30 cellular contexts compared by ENCODE assay signal in the genomic region with DNA sequence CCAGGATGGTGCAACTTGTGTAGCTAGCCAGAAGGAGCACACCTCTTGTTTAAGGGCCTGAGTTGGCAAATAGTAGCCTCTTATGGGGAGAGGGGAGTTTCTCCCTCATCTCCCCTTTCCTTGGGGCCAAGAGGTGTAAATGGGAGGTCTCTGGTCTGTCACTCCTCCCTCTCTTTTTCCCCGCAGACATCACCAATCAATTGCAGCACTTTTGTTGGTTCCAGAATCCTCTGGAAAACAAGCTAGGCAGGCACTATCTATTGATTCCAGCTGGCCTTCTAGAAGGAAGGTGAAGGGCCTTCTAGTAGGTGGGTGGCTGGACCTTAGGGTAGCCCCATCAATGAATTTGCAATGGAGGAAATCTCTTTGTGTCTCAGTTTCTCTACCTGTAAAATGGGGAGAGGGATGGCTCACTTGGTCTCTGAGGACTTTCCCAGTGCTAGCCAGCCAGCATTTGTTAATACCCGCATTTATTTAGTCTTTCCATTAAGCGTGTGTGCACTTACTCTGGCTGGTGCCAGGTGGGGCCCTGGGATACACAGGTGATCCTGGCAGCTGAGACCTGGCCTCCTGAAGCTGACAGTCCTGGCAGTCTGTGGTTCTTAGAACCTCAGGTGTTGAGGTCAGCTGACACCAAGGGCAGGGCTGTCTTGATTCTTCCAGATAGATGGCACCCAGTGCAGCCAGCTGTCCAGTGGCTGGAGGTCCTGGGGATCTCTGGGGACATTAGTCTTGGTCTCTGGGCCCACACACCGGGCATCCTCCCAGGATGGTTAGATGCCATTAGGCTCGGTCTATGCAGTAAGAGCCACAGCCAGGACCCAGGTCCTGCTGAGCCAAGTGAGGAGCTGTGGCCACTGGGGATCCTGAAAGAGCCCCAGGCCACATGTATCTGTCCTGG. TPM values are rescaled to one million over a fixed set of nuclear protein-coding genes. Genes with fewer than 3 reads are reported as not detected.
DNase-seq lines count a peak whose midpoint lies in the region; ATAC-seq and TF ChIP-seq lines count a peak whose summit lies in the region.
"Had no signal": no experiment of that assay in that cellular context is flagged by ENCODE, and none has a peak within 500 bp of the region (broad histone marks: within the 10 kb centered on the region; RNA-seq: fewer than 3 reads in every experiment).

No MANE protein-coding gene starts in this region.

- H3K23ac ChIP-seq in mesendoderm (ENCODE audit: low read length): no peak overlapping the region

- peaks cover 0 to 3% (median 0%) of the 10 kb centered on the region in 9 donors for H3K36me3 ChIP-seq in heart right ventricle
- H3K36me3 ChIP-seq in endodermal cell (ENCODE audit: control insufficient read depth, insufficient read depth, low read length): no peaks in the 10 kb centered on the region
- H3K36me3 ChIP-seq in mesendoderm (ENCODE audit: control insufficient read depth, insufficient read depth, low read length): no peaks in the 10 kb centered on the region
- H3K36me3 ChIP-seq in prostate gland: no peaks in the 10 kb centered on the region
- H3K36me3 ChIP-seq: adrenal gland, stomach, thyroid gland had no signal

- H3K4me1 Mint-ChIP-seq in endodermal cell: peaks cover 40% of the 10 kb centered on the region
- H3K4me1 Mint-ChIP-seq: natural killer cell had no signal

- H3K27ac ChIP-seq in heart right ventricle (peak overlapping the region in 6 of 10 donors; percentile 11 to 89 (median 27)), endodermal cell (ENCODE audit: low read depth, low read length) (no peak overlapping the region), mesendoderm (ENCODE audit: low read depth, low read length) (no peak overlapping the region), prostate gland (no peak overlapping the region)
- H3K27ac ChIP-seq: dorsolateral prefrontal cortex, KMS-11, PC-9, stomach, thyroid gland had no signal

- no peak overlapping the region for H2BK5ac ChIP-seq in mesendoderm (ENCODE audit: low read length)

- H2BK15ac ChIP-seq in mesendoderm (replicated peaks; ENCODE audit: low read depth): no peak overlapping the region

- peaks cover 4% of the 10 kb centered on the region for H3K27me3 Mint-ChIP-seq in endodermal cell (ENCODE audit: insufficient read depth)
- H3K27me3 Mint-ChIP-seq: activated CD4-positive, alpha-beta memory T cell treated with anti-CD3 and anti-CD28 coated beads for 36 hours had no signal

- ATAC-seq in heart right ventricle: no peak
- ATAC-seq in left cardiac atrium: no peak
- no peak for ATAC-seq in GM19452 (IDR thresholded peaks at IDR 0.05; ENCODE audit: unreplicated experiment)
- ATAC-seq: natural killer cell had no signal

- H2BK120ac ChIP-seq in mesendoderm (ENCODE audit: low read depth, low read length): no peak overlapping the region

- H3K27me3 ChIP-seq in heart right ventricle: no peaks in the 10 kb centered on the region
- H3K27me3 ChIP-seq in endodermal cell (ENCODE audit: control insufficient read depth, insufficient read depth, low read length, poor library complexity, severe bottlenecking): no peaks in the 10 kb centered on the region
- H3K27me3 ChIP-seq in mesendoderm (ENCODE audit: insufficient read depth, low read length, poor library complexity): no peaks in the 10 kb centered on the region
- no peaks in the 10 kb centered on the region for H3K27me3 ChIP-seq in prostate gland (replicated peaks; ENCODE audit: insufficient read depth)
- H3K27me3 ChIP-seq: adrenal gland, stomach, thyroid gland had no signal

- H3K9me3 Mint-ChIP-seq in endodermal cell: no peaks in the 10 kb centered on the region
- H3K9me3 Mint-ChIP-seq: activated CD4-positive, alpha-beta memory T cell treated with anti-CD3 and anti-CD28 coated beads for 36 hours; activated T-helper 1 cell treated with anti-CD3 and anti-CD28 coated beads, Interleukin-12 subunit alpha, Interleukin-12 subunit beta, Interleukin-2, Interleukin-4 antibody, amounts not matched to agents 30 ng/mL and 10 ng/mL and 1 ng/mL, durations not matched to agents 14 hours and 24 hours and 36 hours; CD8-positive, alpha-beta memory T cell; natural killer cell had no signal

- H3K9me3 ChIP-seq in heart right ventricle (no peaks in the 10 kb centered on the region), endodermal cell (ENCODE audit: control insufficient read depth, low read length) (no peaks in the 10 kb centered on the region), prostate gland (no peaks in the 10 kb centered on the region)
- H3K9me3 ChIP-seq: adrenal gland, stomach, thyroid gland had no signal

- H3K4me3 Mint-ChIP-seq in endodermal cell: no peak overlapping the region
- H3K4me3 Mint-ChIP-seq: activated CD4-positive, alpha-beta memory T cell treated with anti-CD3 and anti-CD28 coated beads for 36 hours; activated T-helper 1 cell treated with anti-CD3 and anti-CD28 coated beads, Interleukin-12 subunit alpha, Interleukin-12 subunit beta, Interleukin-2, Interleukin-4 antibody, amounts not matched to agents 30 ng/mL and 10 ng/mL and 1 ng/mL, durations not matched to agents 14 hours and 24 hours and 36 hours; B cell; CD8-positive, alpha-beta memory T cell; natural killer cell had no signal

- DNase-seq in heart right ventricle: no peak
- no peak for DNase-seq in left cardiac atrium
- DNase-seq in endodermal cell: peak; percentile 60
- peak; percentile 51 for DNase-seq in mesendoderm
- DNase-seq in NCI-H510A treated with DMSO at 0.1 percent for 48 hours (lab: John Stamatoyannopoulos, UW): no peak
- no peak for DNase-seq in prostate gland (ENCODE audit: low spot score)
- DNase-seq in ecto neural progenitor cell (ENCODE audit: low spot score): no peak
- DNase-seq: activated CD4-positive, alpha-beta T cell treated with anti-CD3 and anti-CD28 coated beads for 1 hour; activated naive CD4-positive, alpha-beta T cell treated with Interleukin-2 at 50 U/mL for 16 hours; CD8-positive, alpha-beta memory T cell; cerebellar nuclear complex; dorsolateral prefrontal cortex; GOT3; MM.1S; natural killer cell; NCI-H1930; NK-92 treated with Interleukin-12 subunit alpha and Interleukin-12 subunit beta, amount 100 ng/mL, for 24 hours; PC-9; retina; stimulated activated CD4-positive, alpha-beta T cell treated with anti-CD3 and anti-CD28 coated beads, Interleukin-2, amount 100 ng/mL, for 48 hours; T-helper 2 cell; thyroid gland had no signal

- H3K9ac ChIP-seq in endodermal cell (ENCODE audit: extremely low read depth, low read length, poor library complexity, severe bottlenecking) (no peak overlapping the region), mesendoderm (ENCODE audit: low read length) (no peak overlapping the region)
- H3K9ac ChIP-seq: KMS-11 had no signal

- TF ChIP-seq CTCF in heart right ventricle (IDR thresholded peaks at IDR 0.05) (no peak), endodermal cell (conservative IDR thresholded peaks at IDR 0.05) (no peak), prostate gland (IDR thresholded peaks at IDR 0.05) (no peak)

- H3K4ac ChIP-seq in mesendoderm (ENCODE audit: low read depth, low read length): no peak overlapping the region

- H2AK5ac ChIP-seq in mesendoderm (ENCODE audit: low read length): no peak overlapping the region

- no peaks in the 10 kb centered on the region for H3K79me1 ChIP-seq in mesendoderm (ENCODE audit: low read length)

- no peak overlapping the region for H4K5ac ChIP-seq in mesendoderm (ENCODE audit: low read length)

- H3K27ac Mint-ChIP-seq in endodermal cell: no peak overlapping the region
- H3K27ac Mint-ChIP-seq: activated CD4-positive, alpha-beta memory T cell treated with anti-CD3 and anti-CD28 coated beads for 36 hours; activated T-helper 1 cell treated with anti-CD3 and anti-CD28 coated beads, Interleukin-12 subunit alpha, Interleukin-12 subunit beta, Interleukin-2, Interleukin-4 antibody, amounts not matched to agents 30 ng/mL and 10 ng/mL and 1 ng/mL, durations not matched to agents 14 hours and 24 hours and 36 hours; B cell; natural killer cell had no signal

- no peak for TF ChIP-seq POLR2A in prostate gland (IDR thresholded peaks at IDR 0.05)

- WGBS in heart right ventricle, 2 donors: 89 to 93% methylated on average over 5 of the region's 5 CpGs
- WGBS in endodermal cell (ENCODE audit: insufficient coverage in 1 of 2, insufficient read length in 1 of 2), 2 experiments: 95 to 96% methylated on average over 3 to 5 of the region's 5 CpGs
- WGBS in mesendoderm (ENCODE audit: extremely low coverage, insufficient coverage, low lambda C conversion rate): no CpG with 5 or more reads among the region's 5 CpGs
- 96% methylated on average over 4 of the region's 5 CpGs for WGBS in prostate gland

- no peak overlapping the region for H3K18ac ChIP-seq in mesendoderm (ENCODE audit: low read length)

- no peaks in the 10 kb centered on the region for H3K36me3 Mint-ChIP-seq in endodermal cell (ENCODE audit: low read depth)
- H3K36me3 Mint-ChIP-seq: natural killer cell had no signal

- H3K79me2 ChIP-seq in mesendoderm (ENCODE audit: control insufficient read depth, insufficient read depth, low read length): no peaks in the 10 kb centered on the region

- H3K56ac ChIP-seq in mesendoderm (ENCODE audit: low read length): peak overlapping the region; percentile 31

- intact Hi-C loops in heart right ventricle (cut with DNase I): loop anchor here in 5 of 10 donors (5.0 to 10.0 kb wide), 4 partner anchors 39 to 151 kb away; partner anchors contain the start of gene TSPAN18 (in 3 of the 5)
- intact Hi-C loops in left cardiac atrium (cut with DNase I): loop anchor here in 1 of 2 donors (5.0 kb wide), 1 partner anchor 39 kb away; no protein-coding TSS in a partner anchor
- intact Hi-C loops in prostate gland (cut with DNase I): no loop called here

- no peak overlapping the region for H3K4me2 ChIP-seq in mesendoderm (ENCODE audit: low read length)
- H3K4me2 ChIP-seq: KMS-11, PC-9 had no signal

- no peak overlapping the region for H4K8ac ChIP-seq in mesendoderm (ENCODE audit: low read depth, low read length)

- H3K4me1 ChIP-seq in heart right ventricle (peaks cover 32 to 100% (median 85%) of the 10 kb centered on the region in 9 donors), endodermal cell (ENCODE audit: control insufficient read depth, insufficient read depth, low read length) (peaks cover 17% of the 10 kb centered on the region), mesendoderm (ENCODE audit: control insufficient read depth, low read depth, low read length) (peaks cover 14% of the 10 kb centered on the region), prostate gland (replicated peaks) (no peaks in the 10 kb centered on the region)

- H3K4me3 ChIP-seq in heart right ventricle (no peak overlapping the region), endodermal cell (ENCODE audit: low read length) (no peak overlapping the region), mesendoderm (ENCODE audit: low read length) (no peak overlapping the region), prostate gland (no peak overlapping the region)
- H3K4me3 ChIP-seq: adrenal gland, dorsolateral prefrontal cortex, PC-9, stomach, thyroid gland had no signal

RNA-seq across cellular contexts. Expression of gene TSPAN18, which starts 51.7 kb away (rescaled TPM):
- total RNA-seq in heart right ventricle (100 to 1,000 TPM in 4 of 10 donors, 10 to 100 TPM in 6; 74.2 to 140 (median 95.2) TPM), left cardiac atrium (100 to 1,000 TPM; 152 to 166 TPM), endodermal cell (10 to 100 TPM; 28.0 to 28.7 TPM), prostate gland (1 to 10 TPM; 4.1 to 6.6 TPM)
- polyA plus RNA-seq in heart right ventricle: 10 to 100 TPM; 37.7 to 42.6 TPM
- 96.1 TPM for polyA plus RNA-seq in endodermal cell (2013, experiment 1 of 2)
- polyA plus RNA-seq in endodermal cell (2013, experiment 2 of 2): 74.6 TPM
- polyA plus RNA-seq in mesendoderm (2013, experiment 1 of 2): 10.5 TPM
- polyA plus RNA-seq in mesendoderm (2013, experiment 2 of 2): 10.5 TPM
- total RNA-seq: PC-9 had no signal
- polyA plus RNA-seq: keratinocyte had no signal

Comparison
In these comparisons a context has a peak if more than half of its experiments do, and no peak if none do; other contexts are left out.
1. DNase-seq: peak in endodermal cell (single experiment) and mesendoderm (single experiment); none in heart right ventricle (0 of 2), left cardiac atrium (single experiment), NCI-H510A treated with DMSO at 0.1 percent for 48 hours (single experiment), prostate gland (single experiment) and ecto neural progenitor cell (single experiment).
2. H3K27ac ChIP-seq: peak in heart right ventricle (6 of 10); none in endodermal cell (single experiment), mesendoderm (single experiment) and prostate gland (0 of 2).